ENCODE assay signal across 30 cellular contexts in genomic region chr5:141003026-141003425, GRCh38. TPM values are rescaled to one million over a fixed set of nuclear protein-coding genes. Genes with fewer than 3 reads are reported as not detected.
DNase-seq lines count a peak whose midpoint lies in the region; ATAC-seq, FAIRE-seq and TF ChIP-seq lines count a peak whose summit lies in the region.
"Had no signal": no experiment of that assay in that cellular context is flagged by ENCODE, and none has a peak within 500 bp of the region (broad histone marks: within the 10 kb centered on the region; RNA-seq: fewer than 3 reads in every experiment).

No MANE protein-coding gene starts in this region.

- H3K9me3 ChIP-seq in PC-3 (ENCODE audit: low read length) (no peaks in the 10 kb centered on the region), right cardiac atrium (ENCODE audit: control insufficient read depth, low read length) (no peaks in the 10 kb centered on the region)
- H3K9me3 ChIP-seq: body of pancreas had no signal

- DNase-seq in PC-3 (peak; percentile 60), glutamatergic neuron (no peak), right cardiac atrium (no peak), NCI-H1930 (lab: John Stamatoyannopoulos, UW) (no peak)
- no peak for DNase-seq in stimulated activated naive CD8-positive, alpha-beta T cell treated with anti-CD3 and anti-CD28 coated beads, Interleukin-15, Interleukin-2, amounts not matched to agents 100 U/mL and 50 U/mL, for 24 hours
- DNase-seq: activated CD8-positive, alpha-beta memory T cell treated with anti-CD3 and anti-CD28 coated beads for 24 hours; activated gamma-delta T cell treated with Interleukin-2 at 50 U/mL for 16 hours; activated T-cell treated with anti-CD3 and anti-CD28 coated beads, Interleukin-2, amount 50 U/mL, for 24 hours; body of pancreas; CD4-positive, CD25-positive, alpha-beta regulatory T cell; DMS 273 treated with DMSO at 0.1 percent for 48 hours; GF-D8; immature natural killer cell; MM.1S; naive thymus-derived CD4-positive, alpha-beta T cell; NCI-H146; occipital lobe; stimulated activated CD4-positive, alpha-beta T cell treated with anti-CD3 and anti-CD28 coated beads, Interleukin-1b, Interleukin-23, amount 100 ng/mL, for 48 hours; T-helper 1 cell had no signal

- BruUV-seq in PC-3 (replicated peaks; lab: Mats Ljungman, UMichigan) = no TSS peak

- no peak overlapping the region for H3K4me3 ChIP-seq in PC-3 (ENCODE audit: low read length)
- no peak overlapping the region for H3K4me3 ChIP-seq in right cardiac atrium (ENCODE audit: low read length)
- H3K4me3 ChIP-seq: body of pancreas, K562, SJSA1, skin epidermis had no signal

- peak; percentile 71 for FAIRE-seq in G401.6 (lab: Jason Lieb, UNC)
- FAIRE-seq: GM18507, K562, TTC549 had no signal

- ATAC-seq in PC-3 (no peak), right cardiac atrium (no peak)
- no peak for ATAC-seq in stimulated activated naive CD8-positive, alpha-beta T cell treated with anti-CD3 and anti-CD28 coated beads, Interleukin-15, Interleukin-2, amounts not matched to agents 100 U/mL and 50 U/mL, for 24 hours
- ATAC-seq: body of pancreas; K562; left lobe of liver; naive thymus-derived CD4-positive, alpha-beta T cell had no signal

- 94% methylated on average over 3 of the region's 3 CpGs for WGBS in right cardiac atrium

- no peaks in the 10 kb centered on the region for H3K79me2 ChIP-seq in PC-3 (ENCODE audit: low read length)

- H3K27me3 ChIP-seq in PC-3 (ENCODE audit: low read length) = no peaks in the 10 kb centered on the region
- H3K27me3 ChIP-seq in right cardiac atrium (ENCODE audit: control insufficient read depth, insufficient read depth) = peaks cover 6% of the 10 kb centered on the region
- H3K27me3 ChIP-seq: body of pancreas, SJSA1 had no signal

- TF ChIP-seq CTCF in 22Rv1 (IDR thresholded peaks at IDR 0.05) (no peak), PC-3 (conservative IDR thresholded peaks at IDR 0.05; ENCODE audit: low read depth, low read length) (no peak), glutamatergic neuron (IDR thresholded peaks at IDR 0.05; ENCODE audit: partially characterized antibody, unreplicated experiment) (no peak)

- H3K9ac ChIP-seq in PC-3 (ENCODE audit: low read length) = no peak overlapping the region

- peaks cover 13% of the 10 kb centered on the region for H3K4me1 Mint-ChIP-seq in glutamatergic neuron (ENCODE audit: low read depth, unreplicated experiment)

- peak overlapping the region; percentile 11 for H3K27ac Mint-ChIP-seq in glutamatergic neuron (ENCODE audit: unreplicated experiment)
- H3K27ac Mint-ChIP-seq: activated T-cell treated with anti-CD3 and anti-CD28 coated beads, Interleukin-2, amount 50 U/mL, for 24 hours; CD4-positive, CD25-positive, alpha-beta regulatory T cell; immature natural killer cell; naive thymus-derived CD4-positive, alpha-beta T cell had no signal

- CTCF ChIA-PET in PC-3 (lab: Charles Lee) = interaction anchor here (0.6 kb wide), 1 partner anchor 1151 kb away, joined by 4 read pairs; no protein-coding TSS in a partner anchor

- no peak overlapping the region for H2AFZ ChIP-seq in PC-3 (ENCODE audit: low read length)

- H3K4me3 Mint-ChIP-seq in glutamatergic neuron (ENCODE audit: unreplicated experiment) = no peak overlapping the region
- H3K4me3 Mint-ChIP-seq: activated T-cell treated with anti-CD3 and anti-CD28 coated beads, Interleukin-2, amount 50 U/mL, for 24 hours; CD4-positive, CD25-positive, alpha-beta regulatory T cell; immature natural killer cell had no signal

- H3K36me3 ChIP-seq in PC-3 (ENCODE audit: low read depth, low read length) = no peaks in the 10 kb centered on the region
- H3K36me3 ChIP-seq: SJSA1 had no signal

- H3K27me3 Mint-ChIP-seq in glutamatergic neuron (ENCODE audit: unreplicated experiment) = no peaks in the 10 kb centered on the region

- H3K4me1 ChIP-seq in PC-3 (ENCODE audit: insufficient read depth, low read length) (peaks cover 37% of the 10 kb centered on the region), right cardiac atrium (ENCODE audit: control insufficient read depth, insufficient read depth, low read length) (no peaks in the 10 kb centered on the region)
- H3K4me1 ChIP-seq: body of pancreas, SJSA1 had no signal

- H3K4me2 ChIP-seq in PC-3 (ENCODE audit: low read length) = peak overlapping the region; percentile 87

- H3K9me3 Mint-ChIP-seq in glutamatergic neuron (ENCODE audit: unreplicated experiment) = no peaks in the 10 kb centered on the region
- H3K9me3 Mint-ChIP-seq: activated T-cell treated with anti-CD3 and anti-CD28 coated beads, Interleukin-2, amount 50 U/mL, for 24 hours; mesothelial cell of epicardium had no signal

- peaks cover 6% of the 10 kb centered on the region for H3F3A ChIP-seq in PC-3 (ENCODE audit: low read length, unreplicated experiment)

- H3K36me3 Mint-ChIP-seq in glutamatergic neuron (ENCODE audit: unreplicated experiment) = no peaks in the 10 kb centered on the region
- H3K36me3 Mint-ChIP-seq: CD4-positive, CD25-positive, alpha-beta regulatory T cell had no signal

- no peaks in the 10 kb centered on the region for H4K20me1 ChIP-seq in PC-3 (ENCODE audit: low read length)

- H3K9me2 ChIP-seq in PC-3 (replicated peaks; ENCODE audit: low read length) = no peaks in the 10 kb centered on the region

- intact Hi-C loops in PC-3 (cut with micrococcal nuclease) = loop anchor here (2.0 to 5.0 kb wide), 2 partner anchors 36 to 76 kb away; partner anchors contain the start of genes PCDHAC1 and PCDHAC2
- intact Hi-C loops in right cardiac atrium (cut with DNase I) = no loop called here

- POLR2A ChIA-PET in PC-3 (lab: Charles Lee; ENCODE audit: unreplicated experiment) = no interaction called here

- H3K27ac ChIP-seq in 22Rv1 = peak overlapping the region; percentile 76
- H3K27ac ChIP-seq in PC-3 (ENCODE audit: low read length) = peak overlapping the region; percentile 90
- H3K27ac ChIP-seq in right cardiac atrium (ENCODE audit: low read length) = no peak overlapping the region
- H3K27ac ChIP-seq: body of pancreas, SJSA1, skin epidermis had no signal

RNA-seq across cellular contexts. Expression of gene PCDHAC2, which starts 36.8 kb away (rescaled TPM):
- total RNA-seq in PC-3 (2014; rRNA removed) (4.2 and 8.2 TPM in 2 replicates), glutamatergic neuron (ENCODE audit: unreplicated experiment) (6.0 TPM), right cardiac atrium (1 to 10 TPM in 1 of 4 donors, under 1 TPM in 3; 0.44 to 1.1 (median 0.54) TPM)
- polyA plus RNA-seq in right cardiac atrium = 0.02 TPM
- total RNA-seq: CD4-positive, CD25-positive, alpha-beta regulatory T cell; epithelial cell of proximal tubule; K562; naive thymus-derived CD4-positive, alpha-beta T cell; SJSA1 had no signal
- polyA plus RNA-seq: CD4-positive, CD25-positive, alpha-beta regulatory T cell; immature natural killer cell; naive thymus-derived CD4-positive, alpha-beta T cell had no signal

RNA-seq across cellular contexts. Expression of gene PCDHB1, which starts 48.1 kb away (rescaled TPM):
- total RNA-seq in PC-3 (2014; rRNA removed) (0.06 and 0.07 TPM in 2 replicates), glutamatergic neuron (ENCODE audit: unreplicated experiment) (not detected), right cardiac atrium (not detected)
- polyA plus RNA-seq in right cardiac atrium = not detected
- total RNA-seq: CD4-positive, CD25-positive, alpha-beta regulatory T cell; epithelial cell of proximal tubule; K562; left lobe of liver; naive thymus-derived CD4-positive, alpha-beta T cell; SJSA1; subcutaneous adipose tissue had no signal
- polyA plus RNA-seq: CD4-positive, CD25-positive, alpha-beta regulatory T cell; immature natural killer cell; K562; naive thymus-derived CD4-positive, alpha-beta T cell had no signal
